Comparison of ENCODE assay signal across 20 cellular contexts in genomic region chr3:111200027-111200426, GRCh38.
DNase-seq lines count a peak whose midpoint lies in the region; ATAC-seq and TF ChIP-seq lines count a peak whose summit lies in the region.
"Had no signal": no experiment of that assay in that cellular context is flagged by ENCODE, and none has a peak within 500 bp of the region (broad histone marks: within the 10 kb centered on the region; RNA-seq: fewer than 3 reads in every experiment).

No MANE protein-coding gene starts in this region.

- H3K9me3 Mint-ChIP-seq in GM23338 = no peaks in the 10 kb centered on the region
- H3K9me3 Mint-ChIP-seq: CD4-positive, alpha-beta memory T cell; H9 had no signal

- H3K18ac ChIP-seq in mesenchymal stem cell (ENCODE audit: low read depth in 1 of 2, low read length in 2 of 2) = no peak overlapping the region

- no peak overlapping the region for H2BK5ac ChIP-seq in mesenchymal stem cell (ENCODE audit: low read depth, low read length, poor library complexity, severe bottlenecking)

- ATAC-seq in GM23338 = no peak
- ATAC-seq: Right ventricle myocardium inferior had no signal

- H3K14ac ChIP-seq in mesenchymal stem cell (ENCODE audit: low read length in 2 of 2) = no peak overlapping the region

- no peak overlapping the region for H3K23ac ChIP-seq in mesenchymal stem cell (ENCODE audit: low read length in 2 of 2)

- H3K9me2 ChIP-seq in GM23338 (ENCODE audit: insufficient read depth) = 0 out of 2 replicates have a peak, but pooled peaks cover 4% of the 10 kb centered on the region

- H3K36me3 ChIP-seq in GM23338 (ENCODE audit: insufficient read depth) (no peaks in the 10 kb centered on the region), mesenchymal stem cell (ENCODE audit: control insufficient read depth in 1 of 2, insufficient read depth in 2 of 2, low read depth in 1 of 2, low read length in 2 of 2) (peaks cover 0 to 43% of the 10 kb centered on the region in 2 experiments), left ventricle myocardium inferior (peaks cover 4% of the 10 kb centered on the region)

- H3F3A ChIP-seq in GM23338 (replicated peaks; ENCODE audit: low read depth) = no peaks in the 10 kb centered on the region

- H2BK12ac ChIP-seq in mesenchymal stem cell (ENCODE audit: low read length in 2 of 2) = no peak overlapping the region

- no peak overlapping the region for H2BK120ac ChIP-seq in mesenchymal stem cell (ENCODE audit: low read depth, low read length)

- peak; percentile 54 for DNase-seq in AG10803 (ENCODE audit: low read depth)
- peak; percentile 20 for DNase-seq in GM23338 (ENCODE audit: low spot score)
- peak; percentile 69 for DNase-seq in NCI-H82 treated with DMSO at 0.1 percent for 48 hours (lab: John Stamatoyannopoulos, UW; ENCODE audit: unreplicated experiment)
- peak; percentile 9 for DNase-seq in mesenchymal stem cell
- no peak for DNase-seq in cardiac septum (ENCODE audit: low spot score)
- DNase-seq in medulla oblongata (ENCODE audit: extremely low spot score) = no peak
- DNase-seq in left ventricle myocardium inferior = no peak
- DNase-seq in superior temporal gyrus (ENCODE audit: extremely low spot score) = no peak
- DNase-seq: 8988T; CD4-positive, alpha-beta memory T cell; DMS53; H9; NCI-H1417; NCI-H187; NCI-H345; NCI-H69; NK-92 treated with Interleukin-12 subunit alpha and Interleukin-12 subunit beta, amount 100 ng/mL, for 24 hours had no signal

- no peak for TF ChIP-seq CTCF in AG10803 (conservative IDR thresholded peaks at IDR 0.05; ENCODE audit: low read length)
- no peak for TF ChIP-seq CTCF in GM23338 (conservative IDR thresholded peaks at IDR 0.05; ENCODE audit: low read depth in 2 of 2)
- no peak for TF ChIP-seq CTCF in left ventricle myocardium inferior (IDR thresholded peaks at IDR 0.05; ENCODE audit: borderline replicate concordance)

- no peak overlapping the region for H2AK5ac ChIP-seq in mesenchymal stem cell (ENCODE audit: low read length, severe bottlenecking)

- H3K27me3 ChIP-seq in GM23338 (ENCODE audit: insufficient read depth) = no peaks in the 10 kb centered on the region
- no peaks in the 10 kb centered on the region for H3K27me3 ChIP-seq in mesenchymal stem cell (ENCODE audit: control insufficient read depth in 1 of 2, insufficient read depth in 1 of 2, low read length in 2 of 2)
- no peaks in the 10 kb centered on the region for H3K27me3 ChIP-seq in left ventricle myocardium inferior (ENCODE audit: low read depth)

- no peaks in the 10 kb centered on the region for H3K79me2 ChIP-seq in GM23338 (replicated peaks; ENCODE audit: insufficient read depth)

- H3K27me3 Mint-ChIP-seq in GM23338 (ENCODE audit: insufficient read depth, low read depth, poor library complexity) = no peaks in the 10 kb centered on the region
- H3K27me3 Mint-ChIP-seq: B cell; CD4-positive, alpha-beta memory T cell had no signal

- H3K36me3 Mint-ChIP-seq in GM23338 (ENCODE audit: low read depth) = no peaks in the 10 kb centered on the region; the same call in 2 of the 3 replicates

- H4K91ac ChIP-seq in mesenchymal stem cell (ENCODE audit: low read length) = no peak overlapping the region

- H4K8ac ChIP-seq in mesenchymal stem cell (ENCODE audit: low read length) = no peak overlapping the region

- peaks cover 26% of the 10 kb centered on the region for H3K4me1 Mint-ChIP-seq in GM23338
- H3K4me1 Mint-ChIP-seq: B cell had no signal

- no peak overlapping the region for H3K4ac ChIP-seq in mesenchymal stem cell (ENCODE audit: low read depth in 1 of 2, low read length in 2 of 2)

- H3K27ac Mint-ChIP-seq in GM23338 = peak overlapping the region; percentile 55
- H3K27ac Mint-ChIP-seq: B cell had no signal

- H3K9ac ChIP-seq in mesenchymal stem cell (ENCODE audit: low read length) = no peak overlapping the region

- H2BK15ac ChIP-seq in mesenchymal stem cell (ENCODE audit: low read depth, poor library complexity, severe bottlenecking) = no peak overlapping the region

- no peak overlapping the region for H3K4me3 ChIP-seq in AG10803 (ENCODE audit: low read length)
- H3K4me3 ChIP-seq in GM23338 = no peak overlapping the region
- H3K4me3 ChIP-seq in mesenchymal stem cell (ENCODE audit: insufficient read depth in 1 of 2, low read depth in 1 of 2, low read length in 2 of 2) = no peak overlapping the region
- H3K4me3 ChIP-seq in left ventricle myocardium inferior = no peak overlapping the region

- no peaks in the 10 kb centered on the region for H3K79me1 ChIP-seq in mesenchymal stem cell (replicated peaks; ENCODE audit: low read length, poor library complexity, severe bottlenecking)

- H3K9me3 ChIP-seq in mesenchymal stem cell (ENCODE audit: control insufficient read depth, low read length) = no peaks in the 10 kb centered on the region
- no peaks in the 10 kb centered on the region for H3K9me3 ChIP-seq in left ventricle myocardium inferior (replicated peaks)

- H3K4me2 ChIP-seq in GM23338 = no peak overlapping the region
- no peak overlapping the region for H3K4me2 ChIP-seq in mesenchymal stem cell (ENCODE audit: low read length, poor library complexity, severe bottlenecking)

- 0 out of 2 replicates have a peak overlapping the region, but pooled peaks have one; percentile 0 for H3K27ac ChIP-seq in GM23338 (ENCODE audit: low read depth)
- H3K27ac ChIP-seq in mesenchymal stem cell (ENCODE audit: low read length, poor library complexity, severe bottlenecking) = peak overlapping the region; percentile 38
- H3K27ac ChIP-seq in left ventricle myocardium inferior (replicated peaks) = no peak overlapping the region
- H3K27ac ChIP-seq: HL-60 had no signal

- H2AFZ ChIP-seq in GM23338 (no peak overlapping the region), mesenchymal stem cell (ENCODE audit: low read depth, low read length) (no peak overlapping the region)

- H3K4me1 ChIP-seq in GM23338 (ENCODE audit: insufficient read depth) (peaks cover 3% of the 10 kb centered on the region; the same call in 1 of the 2 replicates), mesenchymal stem cell (ENCODE audit: control insufficient read depth, insufficient read depth, low read depth, low read length) (peaks cover 3% of the 10 kb centered on the region), left ventricle myocardium inferior (no peaks in the 10 kb centered on the region)

- H3K4me3 Mint-ChIP-seq in GM23338 = no peak overlapping the region
- H3K4me3 Mint-ChIP-seq: B cell; CD4-positive, alpha-beta memory T cell; H9 had no signal

- intact Hi-C loops in cardiac septum (cut with DNase I) = no loop called here
- intact Hi-C loops in left ventricle myocardium inferior (cut with micrococcal nuclease) = no loop called here

- no peaks in the 10 kb centered on the region for H4K20me1 ChIP-seq in GM23338 (replicated peaks; ENCODE audit: insufficient read depth)

TF ChIP-seq in GM23338, 12 proteins besides CTCF, POLR2A, EP300 and RAD21 (continues in another document):
- TF ChIP-seq NANOG (IDR thresholded peaks at IDR 0.05; ENCODE audit: borderline replicate concordance) (no peak), ZNF114 (CRISPR knock-in tag; IDR thresholded peaks at IDR 0.05) (no peak), EZH2 (IDR thresholded peaks at IDR 0.05; ENCODE audit: low read depth, unreplicated experiment) (no peak), STAT1 (IDR thresholded peaks at IDR 0.05; ENCODE audit: unreplicated experiment) (no peak), CREB1 (CRISPR knock-in tag; IDR thresholded peaks at IDR 0.05; ENCODE audit: low read depth) (no peak)
- TF ChIP-seq, protein P1, sequence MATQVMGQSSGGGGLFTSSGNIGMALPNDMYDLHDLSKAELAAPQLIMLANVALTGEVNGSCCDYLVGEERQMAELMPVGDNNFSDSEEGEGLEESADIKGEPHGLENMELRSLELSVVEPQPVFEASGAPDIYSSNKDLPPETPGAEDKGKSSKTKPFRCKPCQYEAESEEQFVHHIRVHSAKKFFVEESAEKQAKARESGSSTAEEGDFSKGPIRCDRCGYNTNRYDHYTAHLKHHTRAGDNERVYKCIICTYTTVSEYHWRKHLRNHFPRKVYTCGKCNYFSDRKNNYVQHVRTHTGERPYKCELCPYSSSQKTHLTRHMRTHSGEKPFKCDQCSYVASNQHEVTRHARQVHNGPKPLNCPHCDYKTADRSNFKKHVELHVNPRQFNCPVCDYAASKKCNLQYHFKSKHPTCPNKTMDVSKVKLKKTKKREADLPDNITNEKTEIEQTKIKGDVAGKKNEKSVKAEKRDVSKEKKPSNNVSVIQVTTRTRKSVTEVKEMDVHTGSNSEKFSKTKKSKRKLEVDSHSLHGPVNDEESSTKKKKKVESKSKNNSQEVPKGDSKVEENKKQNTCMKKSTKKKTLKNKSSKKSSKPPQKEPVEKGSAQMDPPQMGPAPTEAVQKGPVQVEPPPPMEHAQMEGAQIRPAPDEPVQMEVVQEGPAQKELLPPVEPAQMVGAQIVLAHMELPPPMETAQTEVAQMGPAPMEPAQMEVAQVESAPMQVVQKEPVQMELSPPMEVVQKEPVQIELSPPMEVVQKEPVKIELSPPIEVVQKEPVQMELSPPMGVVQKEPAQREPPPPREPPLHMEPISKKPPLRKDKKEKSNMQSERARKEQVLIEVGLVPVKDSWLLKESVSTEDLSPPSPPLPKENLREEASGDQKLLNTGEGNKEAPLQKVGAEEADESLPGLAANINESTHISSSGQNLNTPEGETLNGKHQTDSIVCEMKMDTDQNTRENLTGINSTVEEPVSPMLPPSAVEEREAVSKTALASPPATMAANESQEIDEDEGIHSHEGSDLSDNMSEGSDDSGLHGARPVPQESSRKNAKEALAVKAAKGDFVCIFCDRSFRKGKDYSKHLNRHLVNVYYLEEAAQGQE (IDR thresholded peaks at IDR 0.05; ENCODE audit: unreplicated experiment) = no peak

Comparison
In these comparisons a context has a peak if more than half of its experiments do, and no peak if none do; other contexts are left out.
1. DNase-seq: peak in AG10803 (single experiment), GM23338 (single experiment), NCI-H82 treated with DMSO at 0.1 percent for 48 hours (single experiment) and mesenchymal stem cell (single experiment); none in cardiac septum (single experiment), medulla oblongata (single experiment), left ventricle myocardium inferior (single experiment) and superior temporal gyrus (single experiment).